13 cellular contexts compared by ENCODE assay signal in the genomic region with DNA sequence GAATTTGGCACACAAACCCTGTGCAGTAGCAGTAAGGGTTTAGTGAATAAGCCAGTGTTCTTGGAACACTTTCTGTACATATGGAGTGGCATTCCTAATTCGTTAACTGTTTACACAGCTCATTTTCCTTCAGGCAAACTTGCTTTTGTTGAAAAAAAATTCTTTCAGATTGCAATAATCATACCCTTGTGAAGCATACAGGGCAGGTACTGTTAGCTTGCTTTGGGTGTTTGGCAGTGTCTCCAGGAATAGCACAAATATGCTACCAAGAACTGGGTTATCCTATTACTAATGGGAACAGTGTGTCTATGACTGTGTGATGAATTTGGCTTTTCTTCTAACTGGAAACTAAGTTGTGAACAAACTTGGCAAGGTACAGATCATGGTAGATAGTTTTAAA. TPM values are rescaled to one million over a fixed set of nuclear protein-coding genes. Genes with fewer than 3 reads are reported as not detected.
DNase-seq lines count a peak whose midpoint lies in the region; ATAC-seq and TF ChIP-seq lines count a peak whose summit lies in the region.
"Had no signal": no experiment of that assay in that cellular context is flagged by ENCODE, and none has a peak within 500 bp of the region (broad histone marks: within the 10 kb centered on the region; RNA-seq: fewer than 3 reads in every experiment).

No MANE protein-coding gene starts in this region.

- TF ChIP-seq POLR2A in gastrocnemius medialis (IDR thresholded peaks at IDR 0.05) (no peak), erythroblast (IDR thresholded peaks at IDR 0.05; ENCODE audit: low read length) (no peak)

- H3K36me3 Mint-ChIP-seq in activated naive CD8-positive, alpha-beta T cell treated with anti-CD3 and anti-CD28 coated beads, Interleukin-2, amount 50 U/mL, for 24 hours (ENCODE audit: low read depth): peaks cover 45% of the 10 kb centered on the region

- intact Hi-C loops in gastrocnemius medialis (cut with DNase I; ENCODE audit: low total_unique reads): no loop called here

- H3K4me3 ChIP-seq in gastrocnemius medialis: no peak overlapping the region
- no peak overlapping the region for H3K4me3 ChIP-seq in MG63
- H3K4me3 ChIP-seq: pancreas had no signal

- H3K27me3 ChIP-seq in gastrocnemius medialis: no peaks in the 10 kb centered on the region
- no peaks in the 10 kb centered on the region for H3K27me3 ChIP-seq in MG63
- H3K27me3 ChIP-seq: pancreas, tibial nerve had no signal

- ATAC-seq in activated naive CD8-positive, alpha-beta T cell treated with anti-CD3 and anti-CD28 coated beads, Interleukin-2, amount 50 U/mL, for 24 hours: no peak
- peak; percentile 28 to 58 for ATAC-seq in gastrocnemius medialis

- peak overlapping the region; percentile 40 to 83 (median 52) for H3K27ac ChIP-seq in gastrocnemius medialis

- H3K27me3 Mint-ChIP-seq in activated naive CD8-positive, alpha-beta T cell treated with anti-CD3 and anti-CD28 coated beads, Interleukin-2, amount 50 U/mL, for 24 hours: no peaks in the 10 kb centered on the region
- H3K27me3 Mint-ChIP-seq: activated CD4-positive, alpha-beta memory T cell treated with anti-CD3 and anti-CD28 coated beads, Interleukin-2, amount 10 ng/mL, durations not matched to agents 7 days and 5 days had no signal

- H3K9me3 Mint-ChIP-seq in activated naive CD8-positive, alpha-beta T cell treated with anti-CD3 and anti-CD28 coated beads, Interleukin-2, amount 50 U/mL, for 24 hours: peaks cover 7% of the 10 kb centered on the region

- no peak overlapping the region for H3K4me3 Mint-ChIP-seq in activated naive CD8-positive, alpha-beta T cell treated with anti-CD3 and anti-CD28 coated beads, Interleukin-2, amount 50 U/mL, for 24 hours
- H3K4me3 Mint-ChIP-seq: activated CD4-positive, alpha-beta memory T cell treated with anti-CD3 and anti-CD28 coated beads, Interleukin-2, amount 10 ng/mL, durations not matched to agents 7 days and 5 days had no signal

- H3K36me3 ChIP-seq in gastrocnemius medialis (peaks cover 0 to 15% of the 10 kb centered on the region in 2 donors), MG63 (peaks cover 34% of the 10 kb centered on the region)
- H3K36me3 ChIP-seq: pancreas had no signal

- in situ Hi-C loops in gastrocnemius medialis (cut with MboI; ENCODE audit: low sequenced_read_pairs in 4 of 4): loop anchor here in 1 of 4 donors (25.0 kb wide), 1 partner anchor 288 kb away; a partner anchor contains a TSS

- DNase-seq in EL: peak; percentile 17
- no peak for DNase-seq in activated naive CD8-positive, alpha-beta T cell treated with anti-CD3 and anti-CD28 coated beads, Interleukin-2, amount 50 U/mL, for 24 hours
- DNase-seq in fibroblast of gingiva (ENCODE audit: low read depth): peak; percentile 90
- DNase-seq in gastrocnemius medialis: no peak
- DNase-seq in erythroblast (lab: John Stamatoyannopoulos, UW): no peak
- no peak for DNase-seq in MG63
- no peak for DNase-seq in mesenteric fat pad (ENCODE audit: low spot score)
- no peak for DNase-seq in stimulated activated CD4-positive, alpha-beta T cell treated with anti-CD3 and anti-CD28 coated beads, Interleukin-2, amount 100 ng/mL, for 48 hours
- DNase-seq: activated CD4-positive, alpha-beta memory T cell treated with anti-CD3 and anti-CD28 coated beads, Interleukin-2, amount 10 ng/mL, durations not matched to agents 7 days and 5 days; NCI-H1092; NCI-H82; pancreas had no signal

- H3K9me3 ChIP-seq in gastrocnemius medialis (no peaks in the 10 kb centered on the region), MG63 (peaks cover 3% of the 10 kb centered on the region; the same call in 1 of the 2 replicates)
- H3K9me3 ChIP-seq: pancreas had no signal

- peak overlapping the region; percentile 47 for H3K27ac Mint-ChIP-seq in activated naive CD8-positive, alpha-beta T cell treated with anti-CD3 and anti-CD28 coated beads, Interleukin-2, amount 50 U/mL, for 24 hours
- H3K27ac Mint-ChIP-seq: activated CD4-positive, alpha-beta memory T cell treated with anti-CD3 and anti-CD28 coated beads, Interleukin-2, amount 10 ng/mL, durations not matched to agents 7 days and 5 days had no signal

- peaks cover 62 to 67% of the 10 kb centered on the region in 2 donors for H3K4me1 ChIP-seq in gastrocnemius medialis

- TF ChIP-seq CTCF in gastrocnemius medialis (IDR thresholded peaks at IDR 0.05 in 4 of 5, conservative IDR thresholded peaks at IDR 0.05 in 1 of 5): no peak

- peaks cover 17% of the 10 kb centered on the region for H3K4me1 Mint-ChIP-seq in activated naive CD8-positive, alpha-beta T cell treated with anti-CD3 and anti-CD28 coated beads, Interleukin-2, amount 50 U/mL, for 24 hours

RNA-seq across cellular contexts. Expression of a gene that starts 33.4 kb away (rescaled TPM):
- total RNA-seq in gastrocnemius medialis (100 to 1,000 TPM; 398 to 784 (median 580) TPM), mesenteric fat pad (563 TPM)
- 31.2 and 41.4 TPM in 2 replicates for total RNA-seq in MG63 (2014; rRNA removed; shearing (Covaris generic); ENCODE audit: low replicate concordance)

Comparison
In these comparisons a context has a peak if more than half of its experiments do, and no peak if none do; other contexts are left out.
1. DNase-seq: peak in EL (single experiment) and fibroblast of gingiva (single experiment); none in activated naive CD8-positive, alpha-beta T cell treated with anti-CD3 and anti-CD28 coated beads, Interleukin-2, amount 50 U/mL, for 24 hours (single experiment), gastrocnemius medialis (0 of 2), erythroblast (0 of 2), MG63 (single experiment), mesenteric fat pad (single experiment) and stimulated activated CD4-positive, alpha-beta T cell treated with anti-CD3 and anti-CD28 coated beads, Interleukin-2, amount 100 ng/mL, for 48 hours (0 of 2).